Comparison of ENCODE assay signal across 20 cellular contexts in the genomic region with DNA sequence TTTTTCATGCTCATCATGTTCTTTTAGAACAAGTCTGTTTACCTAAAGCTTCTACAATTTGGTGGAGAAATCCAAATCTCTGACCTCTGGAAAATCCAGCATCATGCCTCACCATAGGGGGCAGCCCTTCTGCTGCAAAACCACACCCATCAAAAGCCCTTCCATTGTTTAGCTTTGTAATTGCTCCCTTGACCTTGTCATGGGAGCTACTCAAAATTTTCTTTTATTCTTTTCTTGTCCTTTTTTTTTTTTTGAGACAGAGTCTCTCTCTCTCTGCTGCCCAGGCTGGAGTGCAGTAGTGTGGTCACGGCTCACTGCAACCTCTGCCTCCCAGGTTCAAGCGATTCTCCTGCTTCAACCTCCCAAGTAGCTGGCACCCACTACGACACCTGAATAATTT.
DNase-seq lines count a peak whose midpoint lies in the region; ATAC-seq, FAIRE-seq and TF ChIP-seq lines count a peak whose summit lies in the region.
"Had no signal": no experiment of that assay in that cellular context is flagged by ENCODE, and none has a peak within 500 bp of the region (broad histone marks: within the 10 kb centered on the region; RNA-seq: fewer than 3 reads in every experiment).

No MANE protein-coding gene starts in this region.

- H3K27ac ChIP-seq in HepG2 (ENCODE audit: extremely low read length, insufficient read depth, low read length), result no peak overlapping the region
- no peak overlapping the region for H3K27ac ChIP-seq in right lobe of liver
- H3K27ac ChIP-seq: 22Rv1; A549; BLaER1 treated with 17β-estradiol and CSF1 and Interleukin-3, amounts not matched to agents 10 nM and 100 nM; C4-2B had no signal

- H4K20me1 ChIP-seq in HepG2 (ENCODE audit: insufficient read depth, low read length), result no peaks in the 10 kb centered on the region
- H4K20me1 ChIP-seq: BLaER1 treated with 17β-estradiol and CSF1 and Interleukin-3, amounts not matched to agents 10 nM and 100 nM had no signal

- no peak overlapping the region for H3K9ac ChIP-seq in HepG2 (ENCODE audit: insufficient read depth, low read depth, low read length)
- H3K9ac ChIP-seq: BLaER1 treated with 17β-estradiol and CSF1 and Interleukin-3, amounts not matched to agents 10 nM and 100 nM had no signal

- FAIRE-seq in HepG2 (lab: Jason Lieb, UNC) (no peak), H54 (lab: Jason Lieb, UNC) (no peak)
- FAIRE-seq: A549, D721Med, G401.6, GM12891, GM19239 had no signal

- H3K9me3 ChIP-seq in HepG2 (ENCODE audit: low read length), result peaks cover 57% of the 10 kb centered on the region
- H3K9me3 ChIP-seq in right lobe of liver, result no peaks in the 10 kb centered on the region
- H3K9me3 ChIP-seq: A549; BLaER1 treated with 17β-estradiol and CSF1 and Interleukin-3, amounts not matched to agents 10 nM and 100 nM; Caco-2 had no signal

- H3K4me2 ChIP-seq in HepG2 (ENCODE audit: low read depth, low read length), result no peak overlapping the region
- H3K4me2 ChIP-seq: A549; BLaER1 treated with 17β-estradiol and CSF1 and Interleukin-3, amounts not matched to agents 10 nM and 100 nM had no signal

- POLR2A ChIA-PET in HepG2 (lab: Yijun Ruan, JAX), result no interaction called here

- CTCF ChIA-PET in HepG2 (lab: Yijun Ruan, JAX; ENCODE audit: low intra/inter-chr PET ratio, low total read pairs), result no interaction called here

- H3K4me1 ChIP-seq in HepG2 (ENCODE audit: insufficient read depth, low read length) (no peaks in the 10 kb centered on the region), right lobe of liver (no peaks in the 10 kb centered on the region)
- H3K4me1 ChIP-seq: A549; BLaER1 treated with 17β-estradiol and CSF1 and Interleukin-3, amounts not matched to agents 10 nM and 100 nM; Caco-2 had no signal

- H2AFZ ChIP-seq in HepG2 (ENCODE audit: low read length), result no peak overlapping the region

- TF ChIP-seq EP300 in HepG2 (IDR thresholded peaks at IDR 0.05; ENCODE audit: low read depth in 2 of 2, low read length in 2 of 2) (no peak), HepG2 (CRISPR knock-in tag; IDR thresholded peaks at IDR 0.05; ENCODE audit: borderline replicate concordance) (no peak)

- WGBS in HepG2 (ENCODE audit: low lambda C conversion rate), result 10% methylated on average over 3 of the region's 3 CpGs
- 68% methylated on average over 3 of the region's 3 CpGs for WGBS in right lobe of liver (ENCODE audit: insufficient coverage, low coverage, low lambda C conversion rate, missing lambda C conversion rate)

- in situ Hi-C loops in HepG2 (cut with HindIII; ENCODE audit: extremely low pct_ligation_motif_present, low pct_unique_long_range_greater_than_20kb), result no loop called here

- intact Hi-C loops in HepG2 (cut with micrococcal nuclease; ENCODE audit: unreplicated experiment), result no loop called here
- intact Hi-C loops in right lobe of liver (cut with DNase I), result no loop called here

- peak; percentile 10 for DNase-seq in NCI-H146 (lab: John Stamatoyannopoulos, UW)
- DNase-seq in NCI-H146 treated with DMSO at 0.1 percent for 48 hours (lab: John Stamatoyannopoulos, UW; ENCODE audit: unreplicated experiment), result no peak
- no peak for DNase-seq in HepG2 (ENCODE audit: low spot score)
- no peak for DNase-seq in right lobe of liver
- DNase-seq in H54 (ENCODE audit: insufficient read length, low spot score), result no peak
- DNase-seq: AML-193; Caco-2; Calu3; CD4-positive, alpha-beta T cell; CD8-positive, alpha-beta T cell; DMS79 treated with DMSO at 0.1 percent for 48 hours; GF-D8 had no signal

- TF ChIP-seq POLR2A in HepG2 (IDR thresholded peaks at IDR 0.05; ENCODE audit: insufficient read depth in 1 of 2, low read depth in 2 of 2, low read length in 2 of 2) (no peak), right lobe of liver (IDR thresholded peaks at IDR 0.05) (no peak), H54 (IDR thresholded peaks at IDR 0.05; ENCODE audit: low read depth, low read length) (no peak)

- H3K27me3 ChIP-seq in HepG2 (ENCODE audit: control insufficient read depth in 1 of 2, insufficient read depth in 2 of 2, low read length in 2 of 2) (no peaks in the 10 kb centered on the region), right lobe of liver (no peaks in the 10 kb centered on the region)
- H3K27me3 ChIP-seq: BLaER1 treated with 17β-estradiol and CSF1 and Interleukin-3, amounts not matched to agents 10 nM and 100 nM had no signal

- no TSS peak for BruUV-seq in HepG2 (replicated peaks; lab: Mats Ljungman, UMichigan)

- TF ChIP-seq CTCF in HepG2 (CRISPR knock-in tag; IDR thresholded peaks at IDR 0.05) (no peak), right lobe of liver (IDR thresholded peaks at IDR 0.05) (no peak)

- H3K79me2 ChIP-seq in HepG2 (ENCODE audit: insufficient read depth, low read length), result no peaks in the 10 kb centered on the region

- H3K36me3 ChIP-seq in HepG2 (replicated peaks in 1 of 2; ENCODE audit: control insufficient read depth in 1 of 2, insufficient read depth in 2 of 2, low read length in 2 of 2), result no peaks in the 10 kb centered on the region
- no peaks in the 10 kb centered on the region for H3K36me3 ChIP-seq in right lobe of liver
- H3K36me3 ChIP-seq: BLaER1 treated with 17β-estradiol and CSF1 and Interleukin-3, amounts not matched to agents 10 nM and 100 nM had no signal

- H3K4me3 ChIP-seq in HepG2 (replicated peaks in 1 of 3; ENCODE audit: insufficient read depth in 1 of 3, low read depth in 2 of 3, low read length in 3 of 3) (no peak overlapping the region), right lobe of liver (no peak overlapping the region)
- H3K4me3 ChIP-seq: A549; BLaER1 treated with 17β-estradiol and CSF1 and Interleukin-3, amounts not matched to agents 10 nM and 100 nM had no signal

- ATAC-seq in HepG2 (no peak), right lobe of liver (no peak)
- ATAC-seq: A549; CD8-positive, alpha-beta T cell had no signal

- no peak for TF ChIP-seq RAD21 in HepG2 (CRISPR knock-in tag; IDR thresholded peaks at IDR 0.05)

TF ChIP-seq in HepG2, 621 proteins besides CTCF, POLR2A, EP300 and RAD21:
- 0 out of 2 replicates have a peak, but pooled peaks have one; percentile 66 for TF ChIP-seq ZNF317 (CRISPR knock-in tag; IDR thresholded peaks at IDR 0.05)
- TF ChIP-seq, protein P1, sequence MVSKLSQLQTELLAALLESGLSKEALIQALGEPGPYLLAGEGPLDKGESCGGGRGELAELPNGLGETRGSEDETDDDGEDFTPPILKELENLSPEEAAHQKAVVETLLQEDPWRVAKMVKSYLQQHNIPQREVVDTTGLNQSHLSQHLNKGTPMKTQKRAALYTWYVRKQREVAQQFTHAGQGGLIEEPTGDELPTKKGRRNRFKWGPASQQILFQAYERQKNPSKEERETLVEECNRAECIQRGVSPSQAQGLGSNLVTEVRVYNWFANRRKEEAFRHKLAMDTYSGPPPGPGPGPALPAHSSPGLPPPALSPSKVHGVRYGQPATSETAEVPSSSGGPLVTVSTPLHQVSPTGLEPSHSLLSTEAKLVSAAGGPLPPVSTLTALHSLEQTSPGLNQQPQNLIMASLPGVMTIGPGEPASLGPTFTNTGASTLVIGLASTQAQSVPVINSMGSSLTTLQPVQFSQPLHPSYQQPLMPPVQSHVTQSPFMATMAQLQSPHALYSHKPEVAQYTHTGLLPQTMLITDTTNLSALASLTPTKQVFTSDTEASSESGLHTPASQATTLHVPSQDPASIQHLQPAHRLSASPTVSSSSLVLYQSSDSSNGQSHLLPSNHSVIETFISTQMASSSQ (IDR thresholded peaks at IDR 0.05; ENCODE audit: low read depth), result no peak
- TF ChIP-seq, protein P1 (CRISPR knock-in tag; IDR thresholded peaks at IDR 0.05; ENCODE audit: borderline replicate concordance), result no peak
- no peak for TF ChIP-seq ZSCAN31 (CRISPR knock-in tag; IDR thresholded peaks at IDR 0.05; ENCODE audit: low read depth)
- TF ChIP-seq ARID2 (CRISPR knock-in tag; IDR thresholded peaks at IDR 0.05; ENCODE audit: borderline replicate concordance), result no peak
